Comparison of ENCODE assay signal across 8 cellular contexts in the genomic region with DNA sequence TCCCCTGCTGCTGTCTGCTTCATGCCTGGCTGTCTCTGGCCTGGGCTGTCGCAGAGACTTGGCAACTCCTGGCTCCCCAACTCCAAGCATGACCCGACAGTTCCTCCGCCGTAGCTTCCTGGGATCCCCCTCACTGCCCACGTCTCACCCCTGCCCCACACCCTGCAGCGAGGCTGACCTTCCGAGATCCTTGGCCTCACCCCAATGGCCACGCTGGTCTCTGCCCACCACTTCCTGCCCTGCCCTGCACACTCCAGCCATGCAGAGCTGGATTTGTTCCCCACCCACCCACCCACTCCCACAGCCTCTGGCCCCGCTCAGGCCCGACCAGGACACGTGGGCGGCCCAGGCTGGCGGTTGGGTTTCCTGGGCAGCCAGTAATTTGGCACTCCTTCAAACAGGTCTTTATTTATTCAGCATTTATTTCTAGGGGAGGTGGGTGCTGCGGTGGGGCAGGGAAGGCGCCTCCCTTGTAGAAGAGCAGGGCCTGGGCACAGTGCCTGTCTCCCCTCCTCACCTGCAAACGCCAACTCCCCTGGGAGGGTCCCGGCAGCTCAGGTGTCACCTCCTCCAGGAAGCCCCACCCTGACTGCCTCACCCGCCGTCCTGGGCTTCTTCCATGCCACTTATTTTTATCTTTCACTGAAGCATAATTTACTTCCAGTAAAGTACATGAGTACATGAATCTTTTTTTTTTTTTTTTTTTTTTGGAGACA. TPM values are rescaled to one million over a fixed set of nuclear protein-coding genes. Genes with fewer than 3 reads are reported as not detected.
DNase-seq lines count a peak whose midpoint lies in the region; ATAC-seq and TF ChIP-seq lines count a peak whose summit lies in the region.

No MANE protein-coding gene starts in this region.

- no peaks in the 10 kb centered on the region for H3K27me3 ChIP-seq in GM23248 (replicated peaks; ENCODE audit: insufficient read depth)
- no peaks in the 10 kb centered on the region for H3K27me3 ChIP-seq in PC-9 (ENCODE audit: insufficient read depth, low read depth)
- no peaks in the 10 kb centered on the region for H3K27me3 ChIP-seq in smooth muscle cell (ENCODE audit: low read depth)

- H3K79me2 ChIP-seq in GM23248 (ENCODE audit: insufficient read depth) (no peaks in the 10 kb centered on the region; the same call in 1 of the 2 replicates), PC-9 (ENCODE audit: low read depth) (peaks cover 25% of the 10 kb centered on the region), smooth muscle cell (ENCODE audit: low read depth) (peaks cover 52% of the 10 kb centered on the region)

- peaks cover 42% of the 10 kb centered on the region for H3F3A ChIP-seq in GM23248 (ENCODE audit: insufficient read depth)
- H3F3A ChIP-seq in PC-9 (ENCODE audit: insufficient read depth, low read depth) = peaks cover 70% of the 10 kb centered on the region; the same call in 1 of the 2 replicates
- peaks cover 8% of the 10 kb centered on the region for H3F3A ChIP-seq in smooth muscle cell (ENCODE audit: low read depth)

- CTCF ChIA-PET in PC-9 (lab: Charles Lee) = interaction anchor here (0.7 kb wide), 1 partner anchor 233 kb away, joined by 7 read pairs; no protein-coding TSS in a partner anchor

- H3K9me2 ChIP-seq in GM23248 (ENCODE audit: insufficient read depth) = no peaks in the 10 kb centered on the region
- H3K9me2 ChIP-seq in PC-9 (ENCODE audit: insufficient read depth) = no peaks in the 10 kb centered on the region

- peaks cover 6 to 7% of the 10 kb centered on the region in 2 donors for H3K4me1 Mint-ChIP-seq in natural killer cell

- TF ChIP-seq CTCF in PC-9 (conservative IDR thresholded peaks at IDR 0.05) (no peak), fibroblast of the aortic adventitia (IDR thresholded peaks at IDR 0.05; ENCODE audit: insufficient read depth, low read length) (no peak), smooth muscle cell (IDR thresholded peaks at IDR 0.05; ENCODE audit: borderline replicate concordance, insufficient read depth, poor library complexity, severe bottlenecking) (no peak), natural killer cell (IDR thresholded peaks at IDR 0.05) (no peak)

- H3K4me1 ChIP-seq in GM23248 (ENCODE audit: insufficient read depth) (peaks cover 61% of the 10 kb centered on the region), PC-9 (replicated peaks; ENCODE audit: insufficient read depth) (peaks cover 97% of the 10 kb centered on the region), smooth muscle cell (ENCODE audit: low read depth) (peaks cover 25% of the 10 kb centered on the region)

- POLR2A ChIA-PET in PC-9 (lab: Charles Lee; ENCODE audit: unreplicated experiment) = no interaction called here

- BruUV-seq in PC-9 (replicated peaks; lab: Mats Ljungman, UMichigan) = no TSS peak

- H3K4me3 ChIP-seq in GM23248 = peak overlapping the region; percentile 69
- H3K4me3 ChIP-seq in PC-9 = no peak overlapping the region
- H3K4me3 ChIP-seq in fibroblast of the aortic adventitia (ENCODE audit: low read depth, low read length) = peak overlapping the region; percentile 13
- H3K4me3 ChIP-seq in smooth muscle cell = no peak overlapping the region

- intact Hi-C loops in PC-9 (cut with micrococcal nuclease; ENCODE audit: unreplicated experiment) = loop anchor here (5.0 to 10.0 kb wide), 2 partner anchors 64 to 158 kb away; no protein-coding TSS in a partner anchor
- intact Hi-C loops in natural killer cell (cut with micrococcal nuclease) = no loop called here

- H3K36me3 ChIP-seq in GM23248 (ENCODE audit: low read depth) = no peaks in the 10 kb centered on the region
- H3K36me3 ChIP-seq in PC-9 (ENCODE audit: low read depth) = no peaks in the 10 kb centered on the region
- no peaks in the 10 kb centered on the region for H3K36me3 ChIP-seq in smooth muscle cell (ENCODE audit: low read depth)

- H3K27ac ChIP-seq in GM23248 = peak overlapping the region; percentile 98
- peak overlapping the region; percentile 84 for H3K27ac ChIP-seq in PC-9
- H3K27ac ChIP-seq in smooth muscle cell (ENCODE audit: low read depth) = peak overlapping the region; percentile 99

- H4K20me1 ChIP-seq in GM23248 (ENCODE audit: insufficient read depth) (no peaks in the 10 kb centered on the region), PC-9 (ENCODE audit: insufficient read depth) (no peaks in the 10 kb centered on the region), smooth muscle cell (ENCODE audit: low read depth) (peaks cover 100% of the 10 kb centered on the region)

- H2AFZ ChIP-seq in GM23248 (no peak overlapping the region), PC-9 (no peak overlapping the region), smooth muscle cell (ENCODE audit: low read depth) (no peak overlapping the region)

- H3K4me2 ChIP-seq in GM23248 (ENCODE audit: unreplicated experiment) = peak overlapping the region; percentile 78
- no peak overlapping the region for H3K4me2 ChIP-seq in PC-9
- peak overlapping the region; percentile 57 for H3K4me2 ChIP-seq in smooth muscle cell

- DNase-seq in GM23248 (peak; percentile 59), PC-9 (peak in 1 of 2 experiments; percentile 47), fibroblast of the aortic adventitia (ENCODE audit: low read depth) (peak; percentile 19), smooth muscle cell (lab: John Stamatoyannopoulos, UW; ENCODE audit: unreplicated experiment) (no peak), T-helper 2 cell (no peak), natural killer cell (no peak), NCI-H82 (lab: John Stamatoyannopoulos, UW) (no peak)

- H3K9me3 ChIP-seq in GM23248 (ENCODE audit: low read depth) (no peaks in the 10 kb centered on the region), PC-9 (ENCODE audit: insufficient read depth, low read depth) (no peaks in the 10 kb centered on the region), smooth muscle cell (replicated peaks; ENCODE audit: low read depth) (no peaks in the 10 kb centered on the region)

- WGBS in GM23248 (ENCODE audit: low coverage in 1 of 2, low lambda C conversion rate in 2 of 2, missing lambda C conversion rate in 2 of 2), 2 experiments = 20 to 43% methylated on average over 7 to 19 of the region's 19 CpGs
- WGBS in smooth muscle cell (ENCODE audit: low lambda C conversion rate) = 48% methylated on average over 19 of the region's 19 CpGs

- in situ Hi-C loops in GM23248 (cut with MboI) = no loop called here

- peak overlapping the region; percentile 97 for H3K9ac ChIP-seq in GM23248
- H3K9ac ChIP-seq in smooth muscle cell (ENCODE audit: low read depth) = peak overlapping the region; percentile 95

- peaks cover 6% of the 10 kb centered on the region in 2 donors for H3K27me3 Mint-ChIP-seq in natural killer cell (ENCODE audit: low read depth in 2 of 2)

- H3K4me3 Mint-ChIP-seq in natural killer cell = no peak overlapping the region

- no peaks in the 10 kb centered on the region for H3K36me3 Mint-ChIP-seq in natural killer cell

- ATAC-seq in natural killer cell (no peak), HG02623 (IDR thresholded peaks at IDR 0.05; ENCODE audit: unreplicated experiment) (no peak)

- no peak overlapping the region for H3K27ac Mint-ChIP-seq in natural killer cell

- H3K9me3 Mint-ChIP-seq in natural killer cell = no peaks in the 10 kb centered on the region

RNA-seq across cellular contexts. Expression of a gene that starts 25.5 kb away (rescaled TPM):
- 3.7 and 8.6 TPM in 2 replicates for total RNA-seq in GM23248 (2014; rRNA removed; shearing (Covaris generic))
- 6.6 and 7.0 TPM in 2 replicates for polyA plus RNA-seq in GM23248 (2016; fragmentation: Nextera tagmentation; extraction: Ambion mirVana)
- total RNA-seq in PC-9 (2021) = 44.0 and 46.7 TPM in 2 replicates
- 5.9 and 6.4 TPM in 2 replicates for total RNA-seq in fibroblast of the aortic adventitia (ENCODE audit: low replicate concordance)
- 18.3 and 20.0 TPM in 2 replicates for total RNA-seq in smooth muscle cell
- 38.5 and 41.5 TPM in 2 replicates for polyA plus RNA-seq in smooth muscle cell
- not detected for total RNA-seq in natural killer cell

Comparison
In these comparisons a context has a peak if more than half of its experiments do, and no peak if none do; other contexts are left out.
1. DNase-seq: peak in GM23248 (single experiment) and fibroblast of the aortic adventitia (single experiment); none in smooth muscle cell (single experiment), T-helper 2 cell (0 of 5), natural killer cell (single experiment) and NCI-H82 (single experiment).
2. H3K4me3 ChIP-seq: peak in GM23248 (single experiment) and fibroblast of the aortic adventitia (single experiment); none in PC-9 (single experiment) and smooth muscle cell (single experiment).
3. Peak in every context shown above with its lines, with median percentiles within 50 percentile points of each other: H3K27ac ChIP-seq.